Comparison of ENCODE assay signal across 20 cellular contexts in genomic region chr6:7098974-7099373, GRCh38.
"Had no signal": no experiment of that assay in that cellular context is flagged by ENCODE, and none has a peak within 500 bp of the region (broad histone marks: within the 10 kb centered on the region; RNA-seq: fewer than 3 reads in every experiment).

No MANE protein-coding gene starts in this region.

- H3K27ac ChIP-seq: SJSA1, SK-N-MC had no signal

- H3K4me3 ChIP-seq: SJSA1, SK-N-MC had no signal

- H3K4me1 ChIP-seq: SJSA1 had no signal

- DNase-seq: KBM-7, NCI-H1092, NCI-H1105 treated with DMSO at 0.1 percent for 48 hours, NCI-H1436, NCI-H187, NCI-H2029, NCI-H2081 treated with DMSO at 0.1 percent for 48 hours, NCI-H2171, NCI-H226, NCI-H446, NCI-H510A, NCI-H69, NCI-H774, Right ventricle myocardium superior, RPMI8226, SIG-M5 had no signal

- H3K4me3 Mint-ChIP-seq: IgD-negative memory B cell had no signal

- FAIRE-seq: RCC 7860 had no signal

- H3K27me3 ChIP-seq: SJSA1 had no signal

- H3K27ac Mint-ChIP-seq: IgD-negative memory B cell had no signal

- H3K9me3 ChIP-seq: SJSA1 had no signal

- H3K9me3 Mint-ChIP-seq: IgD-negative memory B cell had no signal

- H3K36me3 ChIP-seq: SJSA1 had no signal
